Comparison of ENCODE assay signal across 8 cellular contexts in the genomic region with DNA sequence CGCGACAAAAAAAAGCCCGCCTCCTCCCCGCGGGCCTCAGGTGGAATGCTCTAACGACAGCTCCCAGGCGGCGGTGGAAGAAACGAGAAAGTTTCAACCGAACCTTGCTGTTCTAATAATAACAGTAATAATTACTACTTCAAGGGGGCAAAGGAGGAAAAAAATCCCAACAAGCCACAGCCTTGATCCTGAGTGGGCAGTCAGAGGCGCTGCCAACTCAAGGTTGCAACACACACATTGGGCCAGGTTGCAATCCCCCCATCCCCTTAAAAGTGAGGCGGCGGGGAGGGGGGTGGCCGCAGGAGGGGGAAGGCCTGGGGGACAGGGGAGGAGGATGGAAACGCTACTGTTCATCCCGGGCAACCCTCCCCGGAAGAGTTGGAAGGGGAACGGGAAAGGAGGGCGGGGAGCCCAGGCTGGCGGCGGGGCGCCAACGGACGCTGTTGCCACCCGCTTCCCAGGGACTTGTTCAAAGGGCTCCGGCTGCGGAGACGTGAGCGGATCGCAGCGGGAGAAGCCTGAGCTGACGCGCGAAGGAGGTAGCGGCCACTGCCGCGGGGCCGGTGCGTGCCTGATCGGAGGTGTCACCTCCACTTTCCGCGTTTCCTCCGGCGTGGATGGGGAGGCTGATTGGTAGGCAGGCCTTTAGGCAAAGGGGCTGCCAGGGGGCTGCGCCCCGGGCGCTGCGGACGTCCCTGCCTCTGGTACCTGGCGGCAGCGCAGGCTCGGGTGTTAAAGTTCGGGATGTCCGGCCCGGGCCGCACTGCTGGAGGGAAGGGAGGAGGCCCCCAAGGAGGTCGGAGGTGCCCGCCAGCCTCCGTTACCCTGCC. TPM values are rescaled to one million over a fixed set of nuclear protein-coding genes. Genes with fewer than 3 reads are reported as not detected.
A peak's percentile ranks its signal among the peaks of the same experiment; 100 is the strongest.
DNase-seq lines count a peak whose midpoint lies in the region; ATAC-seq and TF ChIP-seq lines count a peak whose summit lies in the region.

No MANE protein-coding gene starts in this region.

- H3K9ac ChIP-seq in BLaER1: peak overlapping the region; percentile 95
- H3K9ac ChIP-seq in endodermal cell (ENCODE audit: extremely low read depth, low read length, poor library complexity, severe bottlenecking): no peak overlapping the region

- peaks cover 35% of the 10 kb centered on the region for H3K4me1 ChIP-seq in BLaER1
- H3K4me1 ChIP-seq in endodermal cell (ENCODE audit: control insufficient read depth, insufficient read depth, low read length): no peaks in the 10 kb centered on the region
- H3K4me1 ChIP-seq in mesodermal cell (ENCODE audit: control insufficient read depth, insufficient read depth, low read length, poor library complexity, severe bottlenecking): peaks cover 6% of the 10 kb centered on the region

- H3K36me3 Mint-ChIP-seq in activated CD8-positive, alpha-beta memory T cell treated with anti-CD3 and anti-CD28 coated beads, Interleukin-2, amount 10 ng/mL, durations not matched to agents 7 days and 5 days: peaks cover 7% of the 10 kb centered on the region
- H3K36me3 Mint-ChIP-seq in endodermal cell (ENCODE audit: low read depth): no peaks in the 10 kb centered on the region

- H3K4me3 ChIP-seq in BLaER1 (peak overlapping the region; percentile 98), endodermal cell (ENCODE audit: low read length) (peak overlapping the region; percentile 93), mesodermal cell (ENCODE audit: extremely low read depth, insufficient read depth, low read length, poor library complexity, severe bottlenecking) (peak overlapping the region; percentile 64)

- H3K9me3 ChIP-seq in BLaER1 (no peaks in the 10 kb centered on the region), endodermal cell (ENCODE audit: control insufficient read depth, low read length) (no peaks in the 10 kb centered on the region), mesodermal cell (ENCODE audit: control insufficient read depth, low read length) (no peaks in the 10 kb centered on the region)

- H3K27me3 ChIP-seq in BLaER1 (no peaks in the 10 kb centered on the region), endodermal cell (ENCODE audit: control insufficient read depth, insufficient read depth, low read length, poor library complexity, severe bottlenecking) (peaks cover 67% of the 10 kb centered on the region)

- TF ChIP-seq CTCF in endodermal cell (conservative IDR thresholded peaks at IDR 0.05): no peak

- H3K27ac ChIP-seq in BLaER1 (peak overlapping the region; percentile 90), endodermal cell (ENCODE audit: low read depth, low read length) (no peak overlapping the region), mesodermal cell (ENCODE audit: low read depth, low read length, severe bottlenecking) (no peak overlapping the region)

- no peaks in the 10 kb centered on the region for H3K9me3 Mint-ChIP-seq in activated CD8-positive, alpha-beta memory T cell treated with anti-CD3 and anti-CD28 coated beads, Interleukin-2, amount 10 ng/mL, durations not matched to agents 7 days and 5 days (ENCODE audit: low read depth)
- no peaks in the 10 kb centered on the region for H3K9me3 Mint-ChIP-seq in endodermal cell

- H3K36me3 ChIP-seq in BLaER1 (no peaks in the 10 kb centered on the region), endodermal cell (ENCODE audit: control insufficient read depth, insufficient read depth, low read length) (no peaks in the 10 kb centered on the region), mesodermal cell (ENCODE audit: control insufficient read depth, insufficient read depth, low read length) (no peaks in the 10 kb centered on the region)

- peak; percentile 67 for DNase-seq in NCI-H2171 (lab: John Stamatoyannopoulos, UW)
- DNase-seq in activated CD8-positive, alpha-beta memory T cell treated with anti-CD3 and anti-CD28 coated beads, Interleukin-2, amount 10 ng/mL, durations not matched to agents 7 days and 5 days: peak; percentile 73
- DNase-seq in endodermal cell: peak; percentile 86
- DNase-seq in stimulated activated CD8-positive, alpha-beta memory T cell treated with anti-CD3 and anti-CD28 coated beads, Interleukin-2, amount 100 ng/mL, for 48 hours (ENCODE audit: low read depth in 2 of 2): peak; percentile 13 to 29

- CTCF ChIA-PET in activated CD8-positive, alpha-beta memory T cell treated with anti-CD3 and anti-CD28 coated beads, Interleukin-2, amount 10 ng/mL, durations not matched to agents 7 days and 5 days (lab: Charles Lee): interaction anchor here (1.5 to 3.5 kb wide), 3 partner anchors 39 to 829 kb away, joined by 3 to 13 read pairs (median 4); partner anchors contain the start of gene PUM3

- peak overlapping the region; percentile 99 for H3K27ac Mint-ChIP-seq in activated CD8-positive, alpha-beta memory T cell treated with anti-CD3 and anti-CD28 coated beads, Interleukin-2, amount 10 ng/mL, durations not matched to agents 7 days and 5 days
- H3K27ac Mint-ChIP-seq in endodermal cell: peak overlapping the region; percentile 77

- H4K20me1 ChIP-seq in BLaER1: peaks cover 33% of the 10 kb centered on the region

- peak overlapping the region; percentile 96 for H3K4me2 ChIP-seq in BLaER1

- H3K4me3 Mint-ChIP-seq in activated CD8-positive, alpha-beta memory T cell treated with anti-CD3 and anti-CD28 coated beads, Interleukin-2, amount 10 ng/mL, durations not matched to agents 7 days and 5 days: peak overlapping the region; percentile 97
- peak overlapping the region; percentile 84 for H3K4me3 Mint-ChIP-seq in endodermal cell

- ATAC-seq in GM21619 (IDR thresholded peaks at IDR 0.05; ENCODE audit: unreplicated experiment) (peak; percentile 0), HG03442 (IDR thresholded peaks at IDR 0.05; ENCODE audit: unreplicated experiment) (no peak)
- peak; percentile 1 for ATAC-seq in activated CD8-positive, alpha-beta memory T cell treated with anti-CD3 and anti-CD28 coated beads, Interleukin-2, amount 10 ng/mL, durations not matched to agents 7 days and 5 days

- H3K4me1 Mint-ChIP-seq in activated CD8-positive, alpha-beta memory T cell treated with anti-CD3 and anti-CD28 coated beads, Interleukin-2, amount 10 ng/mL, durations not matched to agents 7 days and 5 days: peaks cover 43% of the 10 kb centered on the region
- peaks cover 15% of the 10 kb centered on the region for H3K4me1 Mint-ChIP-seq in endodermal cell

- peaks cover 13% of the 10 kb centered on the region for H3K27me3 Mint-ChIP-seq in activated CD8-positive, alpha-beta memory T cell treated with anti-CD3 and anti-CD28 coated beads, Interleukin-2, amount 10 ng/mL, durations not matched to agents 7 days and 5 days
- H3K27me3 Mint-ChIP-seq in endodermal cell (ENCODE audit: insufficient read depth): peaks cover 68% of the 10 kb centered on the region

- WGBS in endodermal cell (ENCODE audit: insufficient coverage in 1 of 2, insufficient read length in 1 of 2), 2 experiments: 0% methylated on average over 6 to 59 of the region's 59 CpGs
- WGBS in mesodermal cell (ENCODE audit: insufficient coverage in 2 of 2), 2 experiments: 1% methylated on average over 29 to 33 of the region's 59 CpGs

RNA-seq across cellular contexts. Expression of gene SMARCA2, which starts 0.6 kb away (rescaled TPM):
- total RNA-seq in activated CD8-positive, alpha-beta memory T cell treated with anti-CD3 and anti-CD28 coated beads, Interleukin-2, amount 10 ng/mL, durations not matched to agents 7 days and 5 days: 100 to 1,000 TPM; 168 to 188 TPM
- 1 to 10 TPM; 2.6 to 8.6 TPM for total RNA-seq in endodermal cell
- 5.4 TPM for polyA plus RNA-seq in endodermal cell (2013, experiment 1 of 2)
- 3.8 TPM for polyA plus RNA-seq in endodermal cell (2013, experiment 2 of 2)
- 9.4 TPM for polyA plus RNA-seq in mesodermal cell (2013, experiment 1 of 2)
- polyA plus RNA-seq in mesodermal cell (2013, experiment 2 of 2): 12.1 TPM

Comparison
In these comparisons a context has a peak if more than half of its experiments do, and no peak if none do; other contexts are left out.
1. DNase-seq: peak in every context shown above with its lines; median percentile 86 in endodermal cell; 73 in activated CD8-positive, alpha-beta memory T cell treated with anti-CD3 and anti-CD28 coated beads, Interleukin-2, amount 10 ng/mL, durations not matched to agents 7 days and 5 days; 67 in NCI-H2171; 21 in stimulated activated CD8-positive, alpha-beta memory T cell treated with anti-CD3 and anti-CD28 coated beads, Interleukin-2, amount 100 ng/mL, for 48 hours.
2. RNA of gene SMARCA2, which starts 0.6 kb away (total RNA-seq): 168 to 188 TPM in activated CD8-positive, alpha-beta memory T cell treated with anti-CD3 and anti-CD28 coated beads, Interleukin-2, amount 10 ng/mL, durations not matched to agents 7 days and 5 days; 2.6 to 8.6 TPM in endodermal cell; every median in the first group is over 10 times any median in the second.
3. Peak in every context shown above with its lines, with median percentiles within 50 percentile points of each other: H3K4me3 ChIP-seq.